ENCODE assay signal across 25 cellular contexts in the genomic region with DNA sequence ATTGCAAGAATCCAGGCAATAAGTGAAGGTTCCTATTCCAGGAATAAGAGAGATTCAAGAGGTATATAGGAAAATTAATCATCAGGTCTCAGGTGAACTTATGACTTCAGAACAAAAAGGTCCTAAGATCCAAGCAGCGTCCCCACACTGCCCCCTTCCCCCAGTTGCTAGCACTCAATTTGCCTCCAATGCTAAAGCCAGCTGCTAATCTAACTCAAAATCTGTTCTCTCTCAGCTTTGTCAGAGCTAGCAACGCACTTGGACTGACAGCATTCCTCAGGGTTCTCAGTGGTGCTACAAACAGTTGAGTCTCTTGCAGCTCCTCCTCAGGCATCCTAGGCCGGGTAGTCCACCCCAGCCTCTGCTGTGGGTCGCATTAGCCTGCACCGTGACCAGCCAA.
"Had no signal": no experiment of that assay in that cellular context is flagged by ENCODE, and none has a peak within 500 bp of the region (broad histone marks: within the 10 kb centered on the region; RNA-seq: fewer than 3 reads in every experiment).

No MANE protein-coding gene starts in this region.

- ATAC-seq: activated CD4-positive, CD25-positive, alpha-beta regulatory T cell treated with anti-CD3 and anti-CD28 coated beads, Interleukin-2, amount 50 U/mL, for 24 hours; activated CD8-positive, alpha-beta memory T cell treated with anti-CD3 and anti-CD28 coated beads, Interleukin-2, amount 10 ng/mL, durations not matched to agents 7 days and 5 days; Panc1; Right ventricle myocardium inferior; T-cell had no signal

- H3K9me3 Mint-ChIP-seq: activated T-cell treated with anti-CD3 and anti-CD28 coated beads, Interleukin-2, amount 50 U/mL, for 24 hours; activated T-helper 1 cell treated with anti-CD3 and anti-CD28 coated beads, Interleukin-12 subunit alpha, Interleukin-12 subunit beta, Interleukin-2, Interleukin-4 antibody, amounts not matched to agents 30 ng/mL and 10 ng/mL and 1 ng/mL, durations not matched to agents 14 hours and 24 hours and 36 hours; brain; central memory CD8-positive, alpha-beta T cell had no signal

- H3K4me3 Mint-ChIP-seq: activated CD8-positive, alpha-beta memory T cell treated with anti-CD3 and anti-CD28 coated beads, Interleukin-2, amount 10 ng/mL, durations not matched to agents 7 days and 5 days; activated naive CD8-positive, alpha-beta T cell; activated T-cell treated with anti-CD3 and anti-CD28 coated beads, Interleukin-2, amount 50 U/mL, for 24 hours; activated T-helper 1 cell treated with anti-CD3 and anti-CD28 coated beads, Interleukin-12 subunit alpha, Interleukin-12 subunit beta, Interleukin-2, Interleukin-4 antibody, amounts not matched to agents 30 ng/mL and 10 ng/mL and 1 ng/mL, durations not matched to agents 14 hours and 24 hours and 36 hours; brain; central memory CD8-positive, alpha-beta T cell; T-cell had no signal

- DNase-seq: activated CD4-positive, alpha-beta T cell treated with anti-CD3 and anti-CD28 coated beads for 48 hours; activated CD4-positive, alpha-beta T cell treated with anti-CD3 and anti-CD28 coated beads, Interleukin-2, amount 50 U/mL, for 48 hours; activated CD8-positive, alpha-beta memory T cell treated with anti-CD3 and anti-CD28 coated beads, Interleukin-2, amount 10 ng/mL, durations not matched to agents 7 days and 5 days; activated effector memory CD4-positive, alpha-beta T cell treated with Interleukin-2 at 50 U/mL for 16 hours; activated naive CD4-positive, alpha-beta T cell; activated T-cell treated with anti-CD3 and anti-CD28 coated beads, Interleukin-2, amount 50 U/mL, for 24 hours; amygdala; Kasumi-1; NCI-H1105 treated with DMSO at 0.1 percent for 48 hours; NCI-H1436 treated with DMSO at 0.1 percent for 48 hours; NCI-H2081; NCI-H69; NK-92 treated with Interleukin-12 subunit alpha and Interleukin-12 subunit beta, amount 100 ng/mL, for 24 hours; OCI-M1; RPMI8226; T-cell; WERI-Rb-1 had no signal

- H3K27ac Mint-ChIP-seq: activated CD8-positive, alpha-beta memory T cell treated with anti-CD3 and anti-CD28 coated beads, Interleukin-2, amount 10 ng/mL, durations not matched to agents 7 days and 5 days; activated naive CD8-positive, alpha-beta T cell; activated T-cell treated with anti-CD3 and anti-CD28 coated beads, Interleukin-2, amount 50 U/mL, for 24 hours; activated T-helper 1 cell treated with anti-CD3 and anti-CD28 coated beads, Interleukin-12 subunit alpha, Interleukin-12 subunit beta, Interleukin-2, Interleukin-4 antibody, amounts not matched to agents 30 ng/mL and 10 ng/mL and 1 ng/mL, durations not matched to agents 14 hours and 24 hours and 36 hours; brain; T-cell had no signal

- H3K27me3 Mint-ChIP-seq: activated CD8-positive, alpha-beta memory T cell treated with anti-CD3 and anti-CD28 coated beads, Interleukin-2, amount 10 ng/mL, durations not matched to agents 7 days and 5 days; activated naive CD8-positive, alpha-beta T cell; activated T-cell treated with anti-CD3 and anti-CD28 coated beads, Interleukin-2, amount 50 U/mL, for 24 hours; central memory CD8-positive, alpha-beta T cell; T-cell had no signal

- H3K27ac ChIP-seq: SK-N-MC, WERI-Rb-1 had no signal

- H3K36me3 Mint-ChIP-seq: activated CD8-positive, alpha-beta memory T cell treated with anti-CD3 and anti-CD28 coated beads, Interleukin-2, amount 10 ng/mL, durations not matched to agents 7 days and 5 days; activated naive CD8-positive, alpha-beta T cell; brain; T-cell had no signal

- H3K4me1 Mint-ChIP-seq: activated CD8-positive, alpha-beta memory T cell treated with anti-CD3 and anti-CD28 coated beads, Interleukin-2, amount 10 ng/mL, durations not matched to agents 7 days and 5 days; brain; central memory CD8-positive, alpha-beta T cell; T-cell had no signal

- H3K36me3 ChIP-seq: WERI-Rb-1 had no signal

- H3K4me3 ChIP-seq: SK-N-MC had no signal
